In genomic region chr11:125141686-125142535, GRCh38 we compare ENCODE assay signal across 8 cellular contexts. TPM values are rescaled to one million over a fixed set of nuclear protein-coding genes. Genes with fewer than 3 reads are reported as not detected.
A peak's percentile ranks its signal among the peaks of the same experiment; 100 is the strongest.
DNase-seq lines count a peak whose midpoint lies in the region; ATAC-seq, FAIRE-seq and TF ChIP-seq lines count a peak whose summit lies in the region.

No MANE protein-coding gene starts in this region.

- no peak overlapping the region; the same call in 1 of the 2 replicates for H3K4me2 ChIP-seq in HepG2 (ENCODE audit: low read depth, low read length)

- no peak overlapping the region for H3K9ac ChIP-seq in HepG2 (ENCODE audit: insufficient read depth, low read depth, low read length)

- in situ Hi-C loops in HepG2 (cut with HindIII; ENCODE audit: extremely low pct_ligation_motif_present, low pct_unique_long_range_greater_than_20kb), result loop anchor here (5.0 to 10.0 kb wide), 2 partner anchors 50 to 167 kb away; no protein-coding TSS in a partner anchor

- no peak overlapping the region for H3K4me3 ChIP-seq in AG10803 (ENCODE audit: low read length)
- H3K4me3 ChIP-seq in WI38 (ENCODE audit: low read depth, low read length), result no peak overlapping the region
- no peak overlapping the region for H3K4me3 ChIP-seq in HepG2 (replicated peaks in 1 of 3; ENCODE audit: insufficient read depth in 1 of 3, low read depth in 2 of 3, low read length in 3 of 3)

- 12% methylated on average over 13 of the region's 18 CpGs for WGBS in HepG2 (ENCODE audit: low lambda C conversion rate)

- POLR2A ChIA-PET in HepG2 (lab: Yijun Ruan, JAX), result no interaction called here

- peak; percentile 85 for TF ChIP-seq CTCF in AG10803 (conservative IDR thresholded peaks at IDR 0.05; ENCODE audit: low read length)
- TF ChIP-seq CTCF in WI38 (IDR thresholded peaks at IDR 0.05; ENCODE audit: low read depth, low read length), result peak; percentile 97
- peak; percentile 85 for TF ChIP-seq CTCF in HepG2 (CRISPR knock-in tag; IDR thresholded peaks at IDR 0.05)

- FAIRE-seq in GM19239 (lab: Jason Lieb, UNC) (peak; percentile 88), HepG2 (lab: Jason Lieb, UNC) (no peak)

- no peaks in the 10 kb centered on the region for H3K79me2 ChIP-seq in HepG2 (ENCODE audit: insufficient read depth, low read length)

- ATAC-seq in HepG2 (peak; percentile 89), HG02571 (IDR thresholded peaks at IDR 0.05; ENCODE audit: unreplicated experiment) (no peak)

- H2AFZ ChIP-seq in HepG2 (ENCODE audit: low read length), result no peak overlapping the region

- no peaks in the 10 kb centered on the region for H4K20me1 ChIP-seq in HepG2 (ENCODE audit: insufficient read depth, low read length)

- TF ChIP-seq EP300 in HepG2 (IDR thresholded peaks at IDR 0.05; ENCODE audit: low read depth in 2 of 2, low read length in 2 of 2) (no peak), HepG2 (CRISPR knock-in tag; IDR thresholded peaks at IDR 0.05; ENCODE audit: borderline replicate concordance) (no peak)

- no peaks in the 10 kb centered on the region for H3K9me3 ChIP-seq in HepG2 (ENCODE audit: low read length)

- TF ChIP-seq POLR2A in HepG2 (IDR thresholded peaks at IDR 0.05; ENCODE audit: insufficient read depth in 1 of 2, low read depth in 2 of 2, low read length in 2 of 2), result no peak

- CTCF ChIA-PET in HepG2 (lab: Yijun Ruan, JAX; ENCODE audit: low intra/inter-chr PET ratio, low total read pairs), result interaction anchor here (0.7 to 1.9 kb wide), 3 partner anchors 50 to 183 kb away, joined by 3 to 23 read pairs (median 11); no protein-coding TSS in a partner anchor

- no peaks in the 10 kb centered on the region for H3K36me3 ChIP-seq in HepG2 (replicated peaks in 1 of 2; ENCODE audit: control insufficient read depth in 1 of 2, insufficient read depth in 2 of 2, low read length in 2 of 2)

- no peak overlapping the region for H3K27ac ChIP-seq in HepG2 (ENCODE audit: extremely low read length, insufficient read depth, low read length)

- H3K27me3 ChIP-seq in HepG2 (ENCODE audit: control insufficient read depth in 1 of 2, insufficient read depth in 2 of 2, low read length in 2 of 2), result peaks cover 4 to 49% of the 10 kb centered on the region in 2 experiments

- H3K4me1 ChIP-seq in HepG2 (ENCODE audit: insufficient read depth, low read length), result peaks cover 5% of the 10 kb centered on the region; the same call in 1 of the 2 replicates

- DNase-seq in AG10803 (ENCODE audit: low read depth) (peak; percentile 5), GM19239 (ENCODE audit: insufficient read length, low spot score) (peak; percentile 41), HuH-7.5 (ENCODE audit: low spot score) (peak; percentile 17), cerebellar cortex (ENCODE audit: low spot score) (peak; percentile 19), HepG2 (ENCODE audit: low spot score) (no peak)
- peak; percentile 19 to 26 for DNase-seq in stimulated activated CD8-positive, alpha-beta memory T cell treated with anti-CD3 and anti-CD28 coated beads, Interleukin-15, amount 100 ng/mL, for 48 hours (ENCODE audit: low read depth in 2 of 2)

- BruUV-seq in HepG2 (replicated peaks; lab: Mats Ljungman, UMichigan), result no TSS peak

- peak; percentile 55; the same call in 1 of the 2 replicates for TF ChIP-seq RAD21 in HepG2 (CRISPR knock-in tag; IDR thresholded peaks at IDR 0.05)

- intact Hi-C loops in HepG2 (cut with micrococcal nuclease; ENCODE audit: unreplicated experiment), result loop anchor here (1.0 to 2.0 kb wide), 3 partner anchors 51 to 179 kb away; no protein-coding TSS in a partner anchor

TF ChIP-seq in HepG2, 621 proteins besides CTCF, POLR2A, EP300 and RAD21 (continues in another document):
- TF ChIP-seq SMC3 (IDR thresholded peaks at IDR 0.05; ENCODE audit: low read length) (peak; percentile 14; the same call in 1 of the 2 replicates), MYPOP (CRISPR knock-in tag; IDR thresholded peaks at IDR 0.05) (0 out of 2 replicates have a peak, but pooled peaks have one; percentile 54), ZNF687 (CRISPR knock-in tag; IDR thresholded peaks at IDR 0.05) (peak; percentile 21; the same call in 1 of the 2 replicates)

RNA-seq across cellular contexts. Expression of gene PKNOX2, which starts 22.6 kb away (rescaled TPM):
- total RNA-seq in HepG2 (2016; rRNA removed; fragmentation: Illumina TruSeq; extraction: Trizol), result not detected in 2 replicates
- total RNA-seq in HepG2 (2016; cell fraction: cytosol; rRNA removed; fragmentation: Illumina TruSeq; extraction: Trizol; ENCODE audit: low read depth), result not detected in 2 replicates
- not detected in 2 replicates for total RNA-seq in HepG2 (2016; cell fraction: insoluble cytoplasmic fraction; rRNA removed; fragmentation: Illumina TruSeq; extraction: Trizol)
- not detected in 2 replicates for total RNA-seq in HepG2 (2016; cell fraction: membrane; rRNA removed; fragmentation: Illumina TruSeq; extraction: Trizol)
- total RNA-seq in HepG2 (2016; cell fraction: nucleus; rRNA removed; fragmentation: Illumina TruSeq; extraction: Trizol), result not detected in 2 replicates
- polyA plus RNA-seq in HepG2 (2011; rRNA removed), result not detected in 2 replicates
- not detected in 2 replicates for polyA plus RNA-seq in HepG2 (2011; cell fraction: cytosol; rRNA removed)
- polyA plus RNA-seq in HepG2 (2011; cell fraction: nucleus; rRNA removed), result not detected in 2 replicates
- not detected in 2 replicates for polyA plus RNA-seq in HepG2 (2012)
- polyA plus RNA-seq in HepG2 (2016; cell fraction: cytosol; fragmentation: Illumina TruSeq; extraction: Trizol; ENCODE audit: low read depth), result not detected in 2 replicates
- not detected in 2 replicates for polyA plus RNA-seq in HepG2 (2016; cell fraction: insoluble cytoplasmic fraction; fragmentation: Illumina TruSeq; extraction: Trizol; ENCODE audit: low read depth)
- not detected in 2 replicates for polyA plus RNA-seq in HepG2 (2016; cell fraction: membrane; fragmentation: Illumina TruSeq; extraction: Trizol; ENCODE audit: low read depth)
- polyA plus RNA-seq in HepG2 (2016; cell fraction: nucleus; fragmentation: Illumina TruSeq; extraction: Trizol; ENCODE audit: insufficient read depth, low read depth), result not detected in 2 replicates
- polyA minus RNA-seq in HepG2 (2011; rRNA and poly(A)+ RNA removed; ENCODE audit: low replicate concordance), result not detected in 2 replicates
- not detected in 2 replicates for polyA minus RNA-seq in HepG2 (2011; cell fraction: cytosol; rRNA and poly(A)+ RNA removed)
- polyA minus RNA-seq in HepG2 (2011; cell fraction: nucleus; rRNA and poly(A)+ RNA removed), result not detected in 2 replicates

RNA-seq across cellular contexts. Expression of gene TMEM218, which starts 30.5 kb away (rescaled TPM):
- total RNA-seq in HepG2 (2016; rRNA removed; fragmentation: Illumina TruSeq; extraction: Trizol), result 14.0 and 14.2 TPM in 2 replicates
- 5.2 and 7.3 TPM in 2 replicates for total RNA-seq in HepG2 (2016; cell fraction: cytosol; rRNA removed; fragmentation: Illumina TruSeq; extraction: Trizol; ENCODE audit: low read depth)
- 14.1 and 16.1 TPM in 2 replicates for total RNA-seq in HepG2 (2016; cell fraction: insoluble cytoplasmic fraction; rRNA removed; fragmentation: Illumina TruSeq; extraction: Trizol)
- total RNA-seq in HepG2 (2016; cell fraction: membrane; rRNA removed; fragmentation: Illumina TruSeq; extraction: Trizol), result 11.0 and 12.9 TPM in 2 replicates
- total RNA-seq in HepG2 (2016; cell fraction: nucleus; rRNA removed; fragmentation: Illumina TruSeq; extraction: Trizol), result 11.0 and 11.8 TPM in 2 replicates
- polyA plus RNA-seq in HepG2 (2011; rRNA removed), result 10.0 and 11.8 TPM in 2 replicates
- polyA plus RNA-seq in HepG2 (2011; cell fraction: cytosol; rRNA removed), result 12.9 and 14.2 TPM in 2 replicates
- polyA plus RNA-seq in HepG2 (2011; cell fraction: nucleus; rRNA removed), result 12.0 TPM in 2 replicates
- 8.4 and 10.1 TPM in 2 replicates for polyA plus RNA-seq in HepG2 (2012)
- 4.6 and 6.0 TPM in 2 replicates for polyA plus RNA-seq in HepG2 (2016; cell fraction: cytosol; fragmentation: Illumina TruSeq; extraction: Trizol; ENCODE audit: low read depth)
- polyA plus RNA-seq in HepG2 (2016; cell fraction: insoluble cytoplasmic fraction; fragmentation: Illumina TruSeq; extraction: Trizol; ENCODE audit: low read depth), result 12.6 and 16.7 TPM in 2 replicates
- 7.0 and 10.1 TPM in 2 replicates for polyA plus RNA-seq in HepG2 (2016; cell fraction: membrane; fragmentation: Illumina TruSeq; extraction: Trizol; ENCODE audit: low read depth)
- 16.2 and 19.0 TPM in 2 replicates for polyA plus RNA-seq in HepG2 (2016; cell fraction: nucleus; fragmentation: Illumina TruSeq; extraction: Trizol; ENCODE audit: insufficient read depth, low read depth)
- polyA minus RNA-seq in HepG2 (2011; rRNA and poly(A)+ RNA removed; ENCODE audit: low replicate concordance), result 4.5 and 7.8 TPM in 2 replicates
- polyA minus RNA-seq in HepG2 (2011; cell fraction: cytosol; rRNA and poly(A)+ RNA removed), result 2.6 and 3.8 TPM in 2 replicates
- 8.1 and 9.7 TPM in 2 replicates for polyA minus RNA-seq in HepG2 (2011; cell fraction: nucleus; rRNA and poly(A)+ RNA removed)
